Comparison of ENCODE assay signal across 19 cellular contexts in the genomic region with DNA sequence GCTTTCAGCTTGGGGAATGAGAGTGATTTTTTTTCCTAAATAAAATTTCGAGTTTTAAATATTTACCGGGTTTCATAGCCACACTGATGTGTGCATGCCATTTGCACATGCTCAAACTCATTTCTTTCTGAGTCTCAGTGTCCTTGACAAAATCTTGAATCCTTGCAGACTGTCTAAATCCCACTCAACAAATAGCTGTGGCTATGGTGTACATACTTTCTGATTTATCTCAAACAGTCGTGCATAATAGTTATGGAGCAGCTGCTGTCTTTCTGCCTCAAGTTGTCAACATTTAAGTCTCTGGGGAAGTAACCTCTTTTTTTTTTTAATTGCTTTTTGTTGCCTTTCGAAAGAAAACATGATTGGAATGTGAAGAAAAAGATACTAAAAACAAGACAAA. TPM values are rescaled to one million over a fixed set of nuclear protein-coding genes. Genes with fewer than 3 reads are reported as not detected.
DNase-seq lines count a peak whose midpoint lies in the region; ATAC-seq, FAIRE-seq and TF ChIP-seq lines count a peak whose summit lies in the region.
"Had no signal": no experiment of that assay in that cellular context is flagged by ENCODE, and none has a peak within 500 bp of the region (broad histone marks: within the 10 kb centered on the region; RNA-seq: fewer than 3 reads in every experiment).

No MANE protein-coding gene starts in this region.

- H3K9ac ChIP-seq in adipocyte (ENCODE audit: low read length) = peak overlapping the region; percentile 61

- H3K27ac Mint-ChIP-seq in stimulated activated memory B cell treated with anti-CD40 and anti-IgM and Interleukin-4, amounts not matched to agents 10 μg/mL and 1 μg/mL and 100 μg/mL, for 72 hours = peak overlapping the region; percentile 57
- H3K27ac Mint-ChIP-seq: activated naive CD4-positive, alpha-beta T cell treated with anti-CD3 and anti-CD28 coated beads, Interleukin-2, amount 50 U/mL, for 72 hours; effector memory CD8-positive, alpha-beta T cell; T-cell had no signal

- no peaks in the 10 kb centered on the region for H3K9me3 Mint-ChIP-seq in stimulated activated memory B cell treated with anti-CD40 and anti-IgM and Interleukin-4, amounts not matched to agents 10 μg/mL and 1 μg/mL and 100 μg/mL, for 72 hours
- H3K9me3 Mint-ChIP-seq: effector memory CD8-positive, alpha-beta T cell; T-cell had no signal

- no peak for TF ChIP-seq POLR2A in GM12892 (IDR thresholded peaks at IDR 0.05; ENCODE audit: low read depth, low read length)

- DNase-seq in NCI-H2171 treated with DMSO at 0.1 percent for 48 hours (lab: John Stamatoyannopoulos, UW) (peak; percentile 42), NCI-H2171 (lab: John Stamatoyannopoulos, UW) (no peak), adipocyte (ENCODE audit: low read depth) (peak; percentile 63), left cardiac atrium (no peak), AML-193 (lab: John Stamatoyannopoulos, UW) (no peak), GM12892 (ENCODE audit: insufficient read length) (no peak)
- DNase-seq: activated CD4-positive, CD25-positive, alpha-beta regulatory T cell; COR-L47; effector memory CD8-positive, alpha-beta T cell; NCI-H187; NCI-H524 treated with DMSO at 0.1 percent for 48 hours; T-cell had no signal

- peaks cover 54% of the 10 kb centered on the region for H3K36me3 Mint-ChIP-seq in stimulated activated memory B cell treated with anti-CD40 and anti-IgM and Interleukin-4, amounts not matched to agents 10 μg/mL and 1 μg/mL and 100 μg/mL, for 72 hours
- H3K36me3 Mint-ChIP-seq: activated naive CD4-positive, alpha-beta T cell treated with anti-CD3 and anti-CD28 coated beads, Interleukin-2, amount 50 U/mL, for 72 hours had no signal

- H3K4me3 ChIP-seq in adipocyte (ENCODE audit: low read length) = peak overlapping the region; percentile 21
- H3K4me3 ChIP-seq: cardiac muscle cell had no signal

- H3K36me3 ChIP-seq in adipocyte (ENCODE audit: control insufficient read depth, insufficient read depth, low read length, severe bottlenecking) = peaks cover 39% of the 10 kb centered on the region

- peak; percentile 76 to 87 for ATAC-seq in left cardiac atrium
- ATAC-seq in stimulated activated memory B cell treated with anti-CD40 and anti-IgM and Interleukin-4, amounts not matched to agents 10 μg/mL and 1 μg/mL and 100 μg/mL, for 72 hours = no peak
- ATAC-seq in GM18519 (IDR thresholded peaks at IDR 0.05; ENCODE audit: low FRiP score, unreplicated experiment) = no peak
- ATAC-seq: activated naive CD4-positive, alpha-beta T cell treated with anti-CD3 and anti-CD28 coated beads, Interleukin-2, amount 50 U/mL, for 72 hours; effector memory CD8-positive, alpha-beta T cell; T-cell had no signal

- no peaks in the 10 kb centered on the region for H3K27me3 Mint-ChIP-seq in stimulated activated memory B cell treated with anti-CD40 and anti-IgM and Interleukin-4, amounts not matched to agents 10 μg/mL and 1 μg/mL and 100 μg/mL, for 72 hours
- H3K27me3 Mint-ChIP-seq: effector memory CD8-positive, alpha-beta T cell; T-cell had no signal

- intact Hi-C loops in left cardiac atrium (cut with DNase I) = loop anchor here in 1 of 2 donors (10.0 kb wide), 2 partner anchors 138 to 248 kb away; no protein-coding TSS in a partner anchor

- H3K4me1 ChIP-seq in adipocyte (ENCODE audit: control insufficient read depth, insufficient read depth, low read length) = peaks cover 47% of the 10 kb centered on the region

- no peak for FAIRE-seq in GM12892 (lab: Jason Lieb, UNC)
- FAIRE-seq: keratinocyte, RCC 7860 had no signal

- peaks cover 45% of the 10 kb centered on the region for H3K4me1 Mint-ChIP-seq in stimulated activated memory B cell treated with anti-CD40 and anti-IgM and Interleukin-4, amounts not matched to agents 10 μg/mL and 1 μg/mL and 100 μg/mL, for 72 hours

- no peaks in the 10 kb centered on the region for H3K27me3 ChIP-seq in adipocyte (replicated peaks; ENCODE audit: control insufficient read depth, insufficient read depth, low read length)
- H3K27me3 ChIP-seq: cardiac muscle cell had no signal

- H3K9me3 ChIP-seq in adipocyte (ENCODE audit: control insufficient read depth, low read length) = no peaks in the 10 kb centered on the region

- no peak overlapping the region for H3K4me3 Mint-ChIP-seq in stimulated activated memory B cell treated with anti-CD40 and anti-IgM and Interleukin-4, amounts not matched to agents 10 μg/mL and 1 μg/mL and 100 μg/mL, for 72 hours
- H3K4me3 Mint-ChIP-seq: effector memory CD8-positive, alpha-beta T cell; T-cell had no signal

RNA-seq across cellular contexts. Expression of a gene that starts 52.8 kb away (rescaled TPM):
- total RNA-seq in left cardiac atrium = under 1 TPM in 1 of 2 donors, not detected in 1; 0.24 TPM
- not detected for polyA plus RNA-seq in GM12892 (2012; ENCODE audit: missing spikeins)
- total RNA-seq: activated naive CD4-positive, alpha-beta T cell treated with anti-CD3 and anti-CD28 coated beads, Interleukin-2, amount 50 U/mL, for 72 hours; cardiac muscle cell; G401 had no signal
- polyA plus RNA-seq: keratinocyte had no signal

RNA-seq across cellular contexts. Expression of a gene that starts 53.9 kb away (rescaled TPM):
- total RNA-seq in left cardiac atrium = 10 to 100 TPM; 53.1 to 69.0 TPM
- 42.6 TPM for polyA plus RNA-seq in GM12892 (2012; ENCODE audit: missing spikeins)

Comparison
In these comparisons a context has a peak if more than half of its experiments do, and no peak if none do; other contexts are left out.
1. DNase-seq: peak in NCI-H2171 treated with DMSO at 0.1 percent for 48 hours (single experiment) and adipocyte (single experiment); none in NCI-H2171 (single experiment), left cardiac atrium (single experiment), AML-193 (0 of 2) and GM12892 (single experiment).
2. ATAC-seq: peak in left cardiac atrium (2 of 2); none in stimulated activated memory B cell treated with anti-CD40 and anti-IgM and Interleukin-4, amounts not matched to agents 10 μg/mL and 1 μg/mL and 100 μg/mL, for 72 hours (single experiment) and GM18519 (single experiment).